In the genomic region with DNA sequence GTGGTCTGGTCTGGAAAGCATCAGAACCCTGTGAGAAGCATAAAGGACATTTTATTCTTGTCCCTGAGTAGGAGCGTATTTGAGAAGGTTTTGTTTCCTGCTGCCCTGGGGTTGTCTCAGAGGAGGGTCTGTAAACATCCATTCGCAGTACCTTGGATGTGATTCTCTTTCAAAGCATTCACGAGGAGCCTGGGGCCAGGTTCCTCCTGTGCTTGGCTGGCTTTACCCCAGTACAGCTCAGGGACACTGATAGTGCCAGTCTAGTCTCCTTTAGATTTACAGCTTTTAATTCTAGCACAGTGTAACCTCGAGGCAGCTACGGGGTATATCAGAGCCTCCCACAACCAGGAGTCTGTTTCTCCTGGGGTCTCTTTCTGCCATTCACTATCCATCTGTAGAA, we compare ENCODE assay signal across 2 cellular contexts.
TF ChIP-seq lines count a peak whose summit lies in the region.

No MANE protein-coding gene starts in this region.

TF ChIP-seq in HEK293, 187 proteins besides CTCF, POLR2A, EP300 and RAD21:
- TF ChIP-seq GLIS1 (tag by site-specific recombination; IDR thresholded peaks at IDR 0.05) (peak; percentile 24; the same call in 1 of the 2 replicates), ZFHX2 (tag by site-specific recombination; conservative IDR thresholded peaks at IDR 0.05) (no peak)

TF ChIP-seq in WTC11, 78 proteins besides CTCF, POLR2A, EP300 and RAD21 (continued from another document):
- TF ChIP-seq SMAD3 (CRISPR knock-in tag; IDR thresholded peaks at IDR 0.05; ENCODE audit: borderline replicate concordance) (no peak), TP53 (CRISPR knock-in tag; IDR thresholded peaks at IDR 0.05) (no peak)
